Comparison of ENCODE assay signal across 8 cellular contexts in the genomic region with DNA sequence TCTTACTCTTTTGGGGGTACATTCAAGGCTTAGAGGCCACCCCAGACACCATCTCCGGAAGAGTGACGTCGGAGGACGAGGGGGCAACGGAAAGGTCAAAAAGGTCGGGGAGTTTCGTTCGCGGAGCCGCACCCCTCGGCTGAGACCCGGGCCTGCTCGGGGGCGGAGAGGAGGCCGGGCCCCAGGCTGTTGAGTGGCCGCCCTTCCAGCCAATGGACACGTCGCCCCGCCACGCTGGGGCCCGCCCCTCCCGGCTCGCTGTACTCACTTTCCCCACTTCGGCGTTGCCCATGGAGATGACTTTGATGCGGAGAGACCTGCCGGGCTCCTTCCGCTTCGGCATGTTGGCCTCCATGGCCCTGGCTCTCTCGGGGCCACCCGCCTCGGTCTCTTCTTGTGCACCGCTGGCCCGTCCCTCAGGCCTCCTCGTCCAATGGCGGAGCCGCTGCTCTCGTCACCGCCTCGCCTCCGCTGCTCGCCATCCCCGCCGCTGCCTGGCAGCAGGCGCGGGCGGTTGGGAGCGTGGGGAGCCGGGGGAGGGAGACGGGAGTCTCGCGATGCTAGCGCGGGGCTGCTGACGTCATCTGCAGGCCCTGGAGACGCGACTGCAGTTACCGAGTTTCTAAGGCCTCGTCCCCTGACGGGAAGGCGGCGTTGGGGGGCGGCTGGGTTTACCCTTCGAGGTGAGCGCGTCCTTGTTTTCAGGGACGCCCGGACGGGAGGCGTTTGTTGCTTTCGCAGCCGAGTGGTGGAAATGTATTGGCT. TPM values are rescaled to one million over a fixed set of nuclear protein-coding genes. Genes with fewer than 3 reads are reported as not detected.
DNase-seq lines count a peak whose midpoint lies in the region; ATAC-seq and TF ChIP-seq lines count a peak whose summit lies in the region.

Gene DNAJC27 (minus strand): TSS at position 406 of the 765 bp plus-strand sequence. CDS start 51 bp downstream, at position 355.

- peaks cover 5 to 13% of the 10 kb centered on the region in 2 donors for H3K4me1 ChIP-seq in left lung

- peak; percentile 96 for DNase-seq in CD14-positive monocyte (ENCODE audit: low spot score)
- DNase-seq in NCI-H748 (lab: John Stamatoyannopoulos, UW; ENCODE audit: unreplicated experiment), result peak; percentile 99
- peak; percentile 94 to 96 for DNase-seq in activated CD4-positive, alpha-beta T cell treated with anti-CD3 and anti-CD28 coated beads, Interleukin-2, amount 50 U/mL, for 24 hours (ENCODE audit: low read depth in 1 of 2, low spot score in 1 of 2)
- peak; percentile 98 to 99 for DNase-seq in left lung
- peak; percentile 97 for DNase-seq in stimulated activated CD4-positive, alpha-beta T cell treated with anti-CD3 and anti-CD28 coated beads, Interleukin-2, amount 100 ng/mL, for 4 hours (ENCODE audit: low read depth)

- peak within 1 kb of the TSS; percentile 57 to 72 for H3K4me3 ChIP-seq in left lung

- H3K36me3 Mint-ChIP-seq in CD14-positive monocyte, result peaks cover 6 to 7% of the 10 kb centered on the region in 2 donors
- H3K36me3 Mint-ChIP-seq in dendritic cell treated with granulocyte-macrophage colony-stimulating factor and Interleukin-4, amounts not matched to agents 40 ng/mL and 50 ng/mL, for 4 days (ENCODE audit: low read depth), result peaks cover 24% of the 10 kb centered on the region

- peak within 1 kb of the TSS; percentile 99 for H3K27ac ChIP-seq in left lung

- TF ChIP-seq CTCF in CD14-positive monocyte (IDR thresholded peaks at IDR 0.05), result no peak
- no peak for TF ChIP-seq CTCF in left lung (IDR thresholded peaks at IDR 0.05)

- H3K9me3 ChIP-seq in left lung, result no peaks in the 10 kb centered on the region

- H3K27me3 ChIP-seq in left lung, result no peaks in the 10 kb centered on the region

- peak within 1 kb of the TSS; percentile 99 to 100 (median 100) for H3K27ac Mint-ChIP-seq in CD14-positive monocyte
- peak within 1 kb of the TSS; percentile 99 for H3K27ac Mint-ChIP-seq in dendritic cell treated with granulocyte-macrophage colony-stimulating factor and Interleukin-4, amounts not matched to agents 40 ng/mL and 50 ng/mL, for 4 days

- ATAC-seq in GM19395 (IDR thresholded peaks at IDR 0.05; ENCODE audit: unreplicated experiment) (peak; percentile 94), HG03558 (IDR thresholded peaks at IDR 0.05; ENCODE audit: extremely low read depth, unreplicated experiment) (peak; percentile 69), left lung (peak; percentile 97)

- peaks cover 13% of the 10 kb centered on the region for H3K4me1 Mint-ChIP-seq in CD14-positive monocyte
- H3K4me1 Mint-ChIP-seq in dendritic cell treated with granulocyte-macrophage colony-stimulating factor and Interleukin-4, amounts not matched to agents 40 ng/mL and 50 ng/mL, for 4 days (ENCODE audit: low read depth), result peaks cover 10% of the 10 kb centered on the region

- peaks cover 0 to 3% of the 10 kb centered on the region in 2 donors for H3K36me3 ChIP-seq in left lung

- intact Hi-C loops in CD14-positive monocyte (cut with micrococcal nuclease), result loop anchor here (2.0 to 5.0 kb wide), 3 partner anchors 71 to 179 kb away; partner anchors contain the start of genes CENPO (in 1 of the 2), EFR3B (in 1 of the 2) and PTRHD1 (in 1 of the 2)
- intact Hi-C loops in dendritic cell treated with granulocyte-macrophage colony-stimulating factor and Interleukin-4, amounts not matched to agents 40 ng/mL and 50 ng/mL, for 4 days (cut with micrococcal nuclease), result loop anchor here (2.0 kb wide), 1 partner anchor 71 kb away; the partner anchor contains the start of gene EFR3B
- intact Hi-C loops in left lung (cut with DNase I), result loop anchor here in 1 of 2 donors (10.0 kb wide), 1 partner anchor 223 kb away; no protein-coding TSS in a partner anchor

- peak within 1 kb of the TSS; percentile 92 to 97 for H3K4me3 Mint-ChIP-seq in CD14-positive monocyte
- peak within 1 kb of the TSS; percentile 100 for H3K4me3 Mint-ChIP-seq in dendritic cell treated with granulocyte-macrophage colony-stimulating factor and Interleukin-4, amounts not matched to agents 40 ng/mL and 50 ng/mL, for 4 days

- no peaks in the 10 kb centered on the region for H3K9me3 Mint-ChIP-seq in CD14-positive monocyte
- no peaks in the 10 kb centered on the region for H3K9me3 Mint-ChIP-seq in dendritic cell treated with granulocyte-macrophage colony-stimulating factor and Interleukin-4, amounts not matched to agents 40 ng/mL and 50 ng/mL, for 4 days

- no peaks in the 10 kb centered on the region for H3K27me3 Mint-ChIP-seq in CD14-positive monocyte (ENCODE audit: low read depth in 3 of 3)
- H3K27me3 Mint-ChIP-seq in dendritic cell treated with granulocyte-macrophage colony-stimulating factor and Interleukin-4, amounts not matched to agents 40 ng/mL and 50 ng/mL, for 4 days, result no peaks in the 10 kb centered on the region

RNA-seq across cellular contexts. Expression of gene DNAJC27, which starts in this region (rescaled TPM):
- 1 to 10 TPM in 1 of 2 donors, under 1 TPM in 1; 0.86 to 2.2 TPM for polyA plus RNA-seq in CD14-positive monocyte
- total RNA-seq in left lung, result 1 to 10 TPM; 4.9 to 5.0 TPM

Comparison
In these comparisons a context has a peak if more than half of its experiments do, and no peak if none do; other contexts are left out.
1. Peak in every context shown above with its lines: DNase-seq, ATAC-seq, H3K4me3 ChIP-seq and H3K27ac ChIP-seq.